3 cellular contexts compared by ENCODE assay signal in the genomic region with DNA sequence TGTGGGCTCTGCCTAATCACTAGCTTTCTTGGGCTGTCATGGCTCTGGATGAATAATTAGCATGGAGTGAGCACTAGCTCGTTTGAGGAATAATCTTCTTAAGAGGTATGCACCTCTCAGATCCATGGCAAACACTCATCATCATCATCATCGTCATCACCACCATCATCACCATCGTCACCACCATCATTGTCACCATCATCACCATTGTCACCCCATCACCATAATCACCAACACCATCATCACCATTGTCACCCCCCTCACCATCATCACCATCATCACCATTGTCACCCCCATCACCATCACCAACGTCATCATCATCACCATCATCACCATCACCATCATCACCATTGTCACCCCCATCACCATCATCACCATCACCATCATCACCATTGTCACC.
TF ChIP-seq lines count a peak whose summit lies in the region.

No MANE protein-coding gene starts in this region.

TF ChIP-seq in HEK293, 187 proteins besides CTCF, POLR2A, EP300 and RAD21:
- TF ChIP-seq, protein P1, sequence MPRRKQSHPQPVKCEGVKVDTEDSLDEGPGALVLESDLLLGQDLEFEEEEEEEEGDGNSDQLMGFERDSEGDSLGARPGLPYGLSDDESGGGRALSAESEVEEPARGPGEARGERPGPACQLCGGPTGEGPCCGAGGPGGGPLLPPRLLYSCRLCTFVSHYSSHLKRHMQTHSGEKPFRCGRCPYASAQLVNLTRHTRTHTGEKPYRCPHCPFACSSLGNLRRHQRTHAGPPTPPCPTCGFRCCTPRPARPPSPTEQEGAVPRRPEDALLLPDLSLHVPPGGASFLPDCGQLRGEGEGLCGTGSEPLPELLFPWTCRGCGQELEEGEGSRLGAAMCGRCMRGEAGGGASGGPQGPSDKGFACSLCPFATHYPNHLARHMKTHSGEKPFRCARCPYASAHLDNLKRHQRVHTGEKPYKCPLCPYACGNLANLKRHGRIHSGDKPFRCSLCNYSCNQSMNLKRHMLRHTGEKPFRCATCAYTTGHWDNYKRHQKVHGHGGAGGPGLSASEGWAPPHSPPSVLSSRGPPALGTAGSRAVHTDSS (tag by site-specific recombination; IDR thresholded peaks at IDR 0.05) = peak; percentile 96
- TF ChIP-seq, protein P2, sequence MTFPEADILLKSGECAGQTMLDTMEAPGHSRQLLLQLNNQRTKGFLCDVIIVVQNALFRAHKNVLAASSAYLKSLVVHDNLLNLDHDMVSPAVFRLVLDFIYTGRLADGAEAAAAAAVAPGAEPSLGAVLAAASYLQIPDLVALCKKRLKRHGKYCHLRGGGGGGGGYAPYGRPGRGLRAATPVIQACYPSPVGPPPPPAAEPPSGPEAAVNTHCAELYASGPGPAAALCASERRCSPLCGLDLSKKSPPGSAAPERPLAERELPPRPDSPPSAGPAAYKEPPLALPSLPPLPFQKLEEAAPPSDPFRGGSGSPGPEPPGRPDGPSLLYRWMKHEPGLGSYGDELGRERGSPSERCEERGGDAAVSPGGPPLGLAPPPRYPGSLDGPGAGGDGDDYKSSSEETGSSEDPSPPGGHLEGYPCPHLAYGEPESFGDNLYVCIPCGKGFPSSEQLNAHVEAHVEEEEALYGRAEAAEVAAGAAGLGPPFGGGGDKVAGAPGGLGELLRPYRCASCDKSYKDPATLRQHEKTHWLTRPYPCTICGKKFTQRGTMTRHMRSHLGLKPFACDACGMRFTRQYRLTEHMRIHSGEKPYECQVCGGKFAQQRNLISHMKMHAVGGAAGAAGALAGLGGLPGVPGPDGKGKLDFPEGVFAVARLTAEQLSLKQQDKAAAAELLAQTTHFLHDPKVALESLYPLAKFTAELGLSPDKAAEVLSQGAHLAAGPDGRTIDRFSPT (tag by site-specific recombination; IDR thresholded peaks at IDR 0.05) = no peak

TF ChIP-seq in IMR-90, 13 proteins besides CTCF, POLR2A, EP300 and RAD21:
- TF ChIP-seq MAFK (IDR thresholded peaks at IDR 0.05; ENCODE audit: low read depth, low read length) (no peak), MXI1 (IDR thresholded peaks at IDR 0.05; ENCODE audit: borderline replicate concordance, low read depth, low read length) (no peak), RFX5 (IDR thresholded peaks at IDR 0.05; ENCODE audit: low read depth, low read length) (no peak), CHD1 (IDR thresholded peaks at IDR 0.05; ENCODE audit: low read depth, low read length) (no peak), BHLHE40 (IDR thresholded peaks at IDR 0.05; ENCODE audit: low read depth, low read length) (no peak), FOS (IDR thresholded peaks at IDR 0.05; ENCODE audit: low read depth, low read length) (no peak), MAZ (IDR thresholded peaks at IDR 0.05; ENCODE audit: borderline replicate concordance, low read depth, low read length) (no peak), SMC3 (IDR thresholded peaks at IDR 0.05; ENCODE audit: low read depth, low read length) (no peak), RCOR1 (IDR thresholded peaks at IDR 0.05; ENCODE audit: insufficient replicate concordance, low read length) (no peak), USF2 (IDR thresholded peaks at IDR 0.05; ENCODE audit: low read depth, low read length) (no peak), NFE2L2 (IDR thresholded peaks at IDR 0.05; ENCODE audit: low read depth, low read length) (no peak), ELK1 (IDR thresholded peaks at IDR 0.05; ENCODE audit: borderline replicate concordance, low read depth, low read length) (no peak), CEBPB (IDR thresholded peaks at IDR 0.05; ENCODE audit: low read depth, low read length) (no peak)

TF ChIP-seq in H1, 55 proteins besides CTCF, POLR2A, EP300 and RAD21:
- TF ChIP-seq GABPA (IDR thresholded peaks at IDR 0.05; ENCODE audit: borderline replicate concordance, insufficient read depth, low read length) = no peak
- no peak for TF ChIP-seq CBX8 (IDR thresholded peaks at IDR 0.05; ENCODE audit: borderline replicate concordance, low read depth, low read length)
- TF ChIP-seq SIRT6 (IDR thresholded peaks at IDR 0.05; ENCODE audit: low read length) = no peak
- no peak for TF ChIP-seq SP2 (IDR thresholded peaks at IDR 0.05; ENCODE audit: low read length)
